8 cellular contexts compared by ENCODE assay signal in the genomic region with DNA sequence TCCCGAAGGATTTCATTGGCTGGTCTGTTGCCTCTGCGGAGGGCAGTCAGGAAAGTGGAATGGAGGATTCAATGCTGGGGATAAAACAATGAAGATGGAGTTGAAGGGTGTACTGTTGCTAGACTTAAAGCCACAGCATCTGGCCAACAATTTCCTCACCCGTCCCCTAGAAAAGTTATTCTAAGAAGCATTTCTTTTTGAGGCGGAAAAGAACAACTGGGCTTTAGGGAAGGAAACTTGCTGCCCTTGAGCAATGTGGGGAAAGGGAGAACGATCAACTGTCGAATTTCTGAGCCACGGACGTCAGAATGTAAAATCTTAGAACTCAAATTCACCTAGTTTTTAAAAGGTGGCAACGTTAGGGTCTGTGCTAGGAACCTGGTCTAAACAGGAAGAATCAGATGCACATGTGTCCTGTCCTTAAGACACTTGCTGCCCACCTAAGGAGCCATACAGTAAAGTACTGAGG. TPM values are rescaled to one million over a fixed set of nuclear protein-coding genes. Genes with fewer than 3 reads are reported as not detected.
DNase-seq lines count a peak whose midpoint lies in the region; ATAC-seq and TF ChIP-seq lines count a peak whose summit lies in the region.

No MANE protein-coding gene starts in this region.

- H3K9me3 ChIP-seq in Panc1 (ENCODE audit: control insufficient read depth, insufficient read depth, low read depth, low read length) (peaks cover 6% of the 10 kb centered on the region; the same call in 1 of the 2 replicates), esophagus squamous epithelium (peaks cover 0 to 4% (median 0%) of the 10 kb centered on the region in 3 donors), psoas muscle (peaks cover 4% of the 10 kb centered on the region)

- H3K4me1 ChIP-seq in Panc1 (ENCODE audit: control insufficient read depth, insufficient read depth, low read length) (peaks cover 8% of the 10 kb centered on the region), esophagus squamous epithelium (peaks cover 6 to 25% (median 6%) of the 10 kb centered on the region in 3 donors), psoas muscle (peaks cover 11% of the 10 kb centered on the region)

- peaks cover 4% of the 10 kb centered on the region for H3K36me3 ChIP-seq in Panc1 (ENCODE audit: control insufficient read depth, insufficient read depth, low read length)
- peaks cover 0 to 19% (median 0%) of the 10 kb centered on the region in 3 donors for H3K36me3 ChIP-seq in esophagus squamous epithelium
- H3K36me3 ChIP-seq in psoas muscle (ENCODE audit: insufficient read depth in 1 of 2, low read depth in 1 of 2): peaks cover 3 to 17% of the 10 kb centered on the region in 2 donors

- CTCF ChIA-PET in Panc1 (lab: Charles Lee): no interaction called here

- ATAC-seq in Panc1: no peak
- no peak for ATAC-seq in psoas muscle
- no peak for ATAC-seq in HG02852 (IDR thresholded peaks at IDR 0.05; ENCODE audit: unreplicated experiment)

- H3K27me3 ChIP-seq in Panc1 (ENCODE audit: control insufficient read depth, insufficient read depth, low read length) (no peaks in the 10 kb centered on the region), esophagus squamous epithelium (no peaks in the 10 kb centered on the region), psoas muscle (ENCODE audit: insufficient read depth in 3 of 3, low read length in 2 of 3) (no peaks in the 10 kb centered on the region)

- H3K27ac ChIP-seq in Panc1 (ENCODE audit: low read length): peak overlapping the region; percentile 98
- H3K27ac ChIP-seq in esophagus squamous epithelium: peak overlapping the region; percentile 93 to 100 (median 100)
- peak overlapping the region; percentile 98 for H3K27ac ChIP-seq in psoas muscle

- intact Hi-C loops in Panc1 (cut with micrococcal nuclease; ENCODE audit: unreplicated experiment): loop anchor here (1.0 kb wide), 1 partner anchor 17 kb away; the partner anchor contains the start of gene LUC7L2
- intact Hi-C loops in esophagus squamous epithelium (cut with DNase I): no loop called here
- intact Hi-C loops in psoas muscle (cut with DNase I): loop anchor here (2.0 to 10.0 kb wide), 3 partner anchors 17 to 1397 kb away; partner anchors contain the start of genes LUC7L2 (in 1 of the 2) and UBN2 (in 1 of the 2)

- peak overlapping the region; percentile 69 to 90 for H3K4me3 ChIP-seq in Panc1 (ENCODE audit: low read depth in 2 of 2, low read length in 2 of 2)
- H3K4me3 ChIP-seq in esophagus squamous epithelium: peak overlapping the region; percentile 57 to 100 (median 83)
- H3K4me3 ChIP-seq in psoas muscle: peak overlapping the region; percentile 89

- in situ Hi-C loops in Panc1 (cut with HindIII; ENCODE audit: low pct_unique_long_range_greater_than_20kb, low sequenced_read_pairs): no loop called here

- DNase-seq in NCI-H82 treated with DMSO at 0.1 percent for 48 hours (lab: John Stamatoyannopoulos, UW; ENCODE audit: unreplicated experiment) (peak; percentile 68), NCI-H82 (lab: John Stamatoyannopoulos, UW) (no peak), Panc1 (ENCODE audit: low read depth, low spot score) (no peak), esophagus squamous epithelium (lab: John Stamatoyannopoulos, UW) (no peak), psoas muscle (no peak), islet precursor cell (no peak), NCI-H2029 (lab: John Stamatoyannopoulos, UW) (no peak)

- POLR2A ChIA-PET in Panc1 (lab: Charles Lee): no interaction called here

- 0% methylated on average over 7 to 8 of the region's 9 CpGs for WGBS in esophagus squamous epithelium, 2 donors
- 0% methylated on average over 9 of the region's 9 CpGs for WGBS in psoas muscle, 3 donors

- TF ChIP-seq CTCF in Panc1 (IDR thresholded peaks at IDR 0.05): no peak
- no peak for TF ChIP-seq CTCF in esophagus squamous epithelium (IDR thresholded peaks at IDR 0.05)
- no peak for TF ChIP-seq CTCF in psoas muscle (IDR thresholded peaks at IDR 0.05)

- BruUV-seq in Panc1 (replicated peaks; lab: Mats Ljungman, UMichigan): TSS peak; percentile 86

- peak in 1 of 4 donors; percentile 66 for TF ChIP-seq POLR2A in esophagus squamous epithelium (IDR thresholded peaks at IDR 0.05)

RNA-seq across cellular contexts. Expression of gene FMC1, which starts 0.7 kb away (rescaled TPM):
- 12.7 TPM for total RNA-seq in Panc1 (2021; ENCODE audit: unreplicated experiment)
- polyA plus RNA-seq in Panc1 (2012; ENCODE audit: insufficient read length): 18.5 TPM
- 10 to 100 TPM in 1 of 4 donors, 1 to 10 TPM in 2, under 1 TPM in 1; 0.91 to 12.6 (median 4.4) TPM for total RNA-seq in esophagus squamous epithelium
- 10 to 100 TPM; 21.3 to 44.0 (median 34.0) TPM for total RNA-seq in psoas muscle
- 10 to 100 TPM; 27.5 to 50.4 (median 32.1) TPM for polyA plus RNA-seq in psoas muscle

RNA-seq across cellular contexts. Expression of gene LUC7L2, which starts 17.9 kb away (rescaled TPM):
- total RNA-seq in Panc1 (2021; ENCODE audit: unreplicated experiment) (110 TPM), esophagus squamous epithelium (10 to 100 TPM; 29.4 to 77.6 (median 50.0) TPM), psoas muscle (10 to 100 TPM; 44.4 to 67.5 (median 53.5) TPM)
- polyA plus RNA-seq in Panc1 (2012; ENCODE audit: insufficient read length): 92.6 TPM
- 10 to 100 TPM; 41.6 to 82.3 (median 44.0) TPM for polyA plus RNA-seq in psoas muscle
